In the genomic region with DNA sequence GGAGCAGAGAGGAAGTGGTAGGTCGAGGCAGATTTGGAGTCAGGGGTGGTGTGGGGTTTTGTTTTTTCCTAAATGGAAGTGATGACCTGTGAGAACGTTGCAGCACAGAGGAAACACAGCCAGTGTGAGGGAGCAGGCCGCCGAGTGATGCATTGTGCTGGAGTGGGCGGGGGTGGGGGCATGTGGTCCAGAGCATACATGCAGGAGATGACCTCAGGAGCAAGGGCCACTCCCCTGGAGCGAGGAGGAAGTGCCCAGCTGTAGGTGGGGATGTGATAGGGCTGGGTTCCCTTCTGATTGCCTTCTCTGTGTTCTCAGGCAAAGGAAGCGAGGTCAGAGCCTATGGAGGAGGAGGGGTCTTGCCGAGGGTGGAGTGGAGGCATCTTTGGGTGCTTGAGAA, we compare ENCODE assay signal across 12 cellular contexts.
DNase-seq lines count a peak whose midpoint lies in the region; ATAC-seq and TF ChIP-seq lines count a peak whose summit lies in the region.
"Had no signal": no experiment of that assay in that cellular context is flagged by ENCODE, and none has a peak within 500 bp of the region (broad histone marks: within the 10 kb centered on the region; RNA-seq: fewer than 3 reads in every experiment).

No MANE protein-coding gene starts in this region.

- H3K4me2 ChIP-seq in IMR-90 (ENCODE audit: low read depth, low read length), result no peak overlapping the region
- no peak overlapping the region for H3K4me2 ChIP-seq in neuronal stem cell (ENCODE audit: insufficient read depth, low read length, poor library complexity, severe bottlenecking)

- H2AK9ac ChIP-seq in IMR-90 (replicated peaks; ENCODE audit: low read depth, low read length, poor library complexity), result peak overlapping the region; percentile 11

- peak overlapping the region; percentile 10 for H2BK5ac ChIP-seq in IMR-90 (ENCODE audit: low read depth, low read length, poor library complexity, severe bottlenecking)
- no peak overlapping the region for H2BK5ac ChIP-seq in neuronal stem cell (ENCODE audit: low read length)

- no peaks in the 10 kb centered on the region for H3K27me3 ChIP-seq in CD8-positive, alpha-beta memory T cell (ENCODE audit: insufficient read depth, low read length, poor library complexity, severe bottlenecking)
- H3K27me3 ChIP-seq in IMR-90 (ENCODE audit: control insufficient read depth, insufficient read depth, low read length) (no peaks in the 10 kb centered on the region), neuronal stem cell (ENCODE audit: control insufficient read depth in 3 of 3, insufficient read depth in 3 of 3, low read depth in 1 of 3, low read length in 3 of 3) (no peaks in the 10 kb centered on the region), dorsolateral prefrontal cortex (no peaks in the 10 kb centered on the region)

- H3K36me3 ChIP-seq in CD8-positive, alpha-beta memory T cell (ENCODE audit: insufficient read depth, low read length), result peaks cover 31% of the 10 kb centered on the region
- H3K36me3 ChIP-seq in IMR-90 (ENCODE audit: control insufficient read depth, insufficient read depth, low read length), result peaks cover 32% of the 10 kb centered on the region
- peaks cover 32 to 96% of the 10 kb centered on the region in 2 donors for H3K36me3 ChIP-seq in neuronal stem cell (replicated peaks in 1 of 2; ENCODE audit: control insufficient read depth in 2 of 2, insufficient read depth in 2 of 2, low read length in 2 of 2)

- no peak overlapping the region for H2BK12ac ChIP-seq in neuronal stem cell (ENCODE audit: low read length)

- H2BK15ac ChIP-seq in IMR-90 (ENCODE audit: low read depth, low read length) (no peak overlapping the region), neuronal stem cell (ENCODE audit: low read length) (no peak overlapping the region)

- 83% methylated on average over 2 of the region's 8 CpGs; no CpG with 5 or more reads in 1 of the 2 experiments for WGBS in IMR-90 (ENCODE audit: extremely low coverage in 2 of 2, insufficient read length in 1 of 2), 2 experiments
- whole genome bisulfite sequencing in neuronal stem cell (ENCODE audit: extremely low coverage in 2 of 2, insufficient read length in 2 of 2, insufficient replicate concordance in 1 of 2), 2 donors, result no CpG with 5 or more reads among the region's 8 CpGs

- peak overlapping the region; percentile 84; the same call in 1 of the 2 replicates for H2AK5ac ChIP-seq in IMR-90 (ENCODE audit: low read depth, low read length)
- H2AK5ac ChIP-seq in neuronal stem cell (ENCODE audit: low read depth, low read length), result no peak overlapping the region

- CTCF ChIA-PET in CD8-positive, alpha-beta memory T cell (lab: Charles Lee), result no interaction called here
- CTCF ChIA-PET in IMR-90 (lab: Yijun Ruan, JAX), result no interaction called here

- H3K18ac ChIP-seq in IMR-90 (ENCODE audit: low read depth, low read length) (no peak overlapping the region), neuronal stem cell (ENCODE audit: low read length) (no peak overlapping the region)

- in situ Hi-C loops in IMR-90 (cut with MboI; ENCODE audit: low sequenced_read_pairs), result no loop called here

- H2AFZ ChIP-seq in IMR-90 (replicated peaks; ENCODE audit: low read length, poor library complexity) (peak overlapping the region; percentile 66), neuronal stem cell (ENCODE audit: low read length) (no peak overlapping the region)

- no peak overlapping the region for H3K56ac ChIP-seq in IMR-90 (ENCODE audit: extremely low read depth, insufficient read depth, low read length)

- H3K4me3 ChIP-seq in CD8-positive, alpha-beta memory T cell (ENCODE audit: low read length), result no peak overlapping the region
- no peak overlapping the region for H3K4me3 ChIP-seq in IMR-90 (ENCODE audit: insufficient read depth, low read depth, low read length)
- H3K4me3 ChIP-seq in neuronal stem cell (ENCODE audit: low read length in 2 of 2), result no peak overlapping the region
- H3K4me3 ChIP-seq in dorsolateral prefrontal cortex, result no peak overlapping the region

- H3K14ac ChIP-seq in IMR-90 (replicated peaks; ENCODE audit: low read depth, low read length), result no peak overlapping the region; the same call in 1 of the 2 replicates
- no peak overlapping the region for H3K14ac ChIP-seq in neuronal stem cell (ENCODE audit: low read length)

- H3K79me1 ChIP-seq in IMR-90 (ENCODE audit: low read depth in 1 of 2, low read length in 2 of 2) (peaks cover 61 to 75% of the 10 kb centered on the region in 2 experiments), neuronal stem cell (ENCODE audit: low read depth, low read length) (peaks cover 13% of the 10 kb centered on the region)

- dilution Hi-C loops in IMR-90 (cut with HindIII; ENCODE audit: low sequenced_read_pairs, unreplicated experiment), result no loop called here

- no peaks in the 10 kb centered on the region for H3K9me3 Mint-ChIP-seq in CD8-positive, alpha-beta memory T cell
- H3K9me3 Mint-ChIP-seq: nephron progenitor cell had no signal

- no peaks in the 10 kb centered on the region for H3K27me3 Mint-ChIP-seq in CD8-positive, alpha-beta memory T cell

- peak overlapping the region in 6 of 8 donors; percentile 7 to 74 (median 54) for H3K27ac Mint-ChIP-seq in CD8-positive, alpha-beta memory T cell

- peaks cover 49% of the 10 kb centered on the region for H4K20me1 ChIP-seq in IMR-90 (ENCODE audit: insufficient read depth, low read length)

- peak overlapping the region; percentile 29; the same call in 1 of the 2 replicates for H2BK120ac ChIP-seq in IMR-90 (ENCODE audit: low read depth, low read length)
- no peak overlapping the region for H2BK120ac ChIP-seq in neuronal stem cell (ENCODE audit: low read depth, low read length)

- H3K23ac ChIP-seq in IMR-90 (ENCODE audit: low read depth, low read length) (no peak overlapping the region), neuronal stem cell (ENCODE audit: low read depth, low read length, poor library complexity) (peak overlapping the region; percentile 75)

- BruUV-seq in IMR-90 (replicated peaks; lab: Mats Ljungman, UMichigan), result no TSS peak

- H3K4me3 Mint-ChIP-seq in CD8-positive, alpha-beta memory T cell, result no peak overlapping the region
- H3K4me3 Mint-ChIP-seq: nephron progenitor cell had no signal

- peaks cover 22% of the 10 kb centered on the region for H3K4me1 ChIP-seq in CD8-positive, alpha-beta memory T cell (ENCODE audit: insufficient read depth, low read length)
- H3K4me1 ChIP-seq in IMR-90 (ENCODE audit: control insufficient read depth, insufficient read depth, low read length), result peaks cover 9% of the 10 kb centered on the region
- H3K4me1 ChIP-seq in neuronal stem cell (ENCODE audit: control insufficient read depth in 2 of 2, insufficient read depth in 1 of 2, low read depth in 1 of 2, low read length in 2 of 2), result peaks cover 2 to 3% of the 10 kb centered on the region in 2 donors

- H3K27ac ChIP-seq in CD8-positive, alpha-beta memory T cell (ENCODE audit: low read depth, low read length), result no peak overlapping the region
- H3K27ac ChIP-seq in IMR-90 (ENCODE audit: insufficient read depth, low read length), result peak overlapping the region; percentile 15; the same call in 1 of the 2 replicates
- no peak overlapping the region for H3K27ac ChIP-seq in neuronal stem cell (replicated peaks; ENCODE audit: low read length)
- no peak overlapping the region for H3K27ac ChIP-seq in dorsolateral prefrontal cortex
- H3K27ac ChIP-seq: VCaP had no signal

- POLR2A ChIA-PET in CD8-positive, alpha-beta memory T cell (lab: Charles Lee), result no interaction called here
- POLR2A ChIA-PET in IMR-90 (lab: Charles Lee; ENCODE audit: unreplicated experiment), result no interaction called here

- H3K36me3 Mint-ChIP-seq in CD8-positive, alpha-beta memory T cell, result peaks cover 15 to 91% (median 32%) of the 10 kb centered on the region in 3 donors

- no peak overlapping the region for H2BK20ac ChIP-seq in IMR-90 (ENCODE audit: low read depth, low read length)

- no peak for DNase-seq in CD8-positive, alpha-beta memory T cell
- DNase-seq in IMR-90 (no peak), dermis blood vessel endothelial cell (peak; percentile 13), neuronal stem cell (ENCODE audit: low spot score) (no peak), dorsolateral prefrontal cortex (no peak)
- DNase-seq: nephron progenitor cell; OCI-M1; stimulated activated naive CD4-positive, alpha-beta T cell had no signal

- no peaks in the 10 kb centered on the region for H3K9me3 ChIP-seq in CD8-positive, alpha-beta memory T cell (ENCODE audit: low read length)
- H3K9me3 ChIP-seq in IMR-90 (ENCODE audit: control insufficient read depth, insufficient read depth, low read length) (no peaks in the 10 kb centered on the region), neuronal stem cell (replicated peaks in 1 of 2; ENCODE audit: control insufficient read depth in 2 of 2, insufficient read depth in 1 of 2, low read depth in 1 of 2, low read length in 2 of 2) (peaks cover 6% of the 10 kb centered on the region in 2 donors)

- no peak for TF ChIP-seq RAD21 in IMR-90 (IDR thresholded peaks at IDR 0.05; ENCODE audit: low read length)

- peaks cover 30% of the 10 kb centered on the region for H3K9me1 ChIP-seq in IMR-90 (ENCODE audit: insufficient read depth, low read length)

- intact Hi-C loops in IMR-90 (cut with micrococcal nuclease) (no loop called here), dorsolateral prefrontal cortex (cut with DNase I) (no loop called here)

- H4K8ac ChIP-seq in IMR-90 (ENCODE audit: low read depth in 2 of 2, low read length in 2 of 2) (peak overlapping the region in 1 of 2 experiments; percentile 17; a peak in 1 of 4 replicates), neuronal stem cell (ENCODE audit: low read depth, low read length) (no peak overlapping the region)

- H3K4ac ChIP-seq in IMR-90 (ENCODE audit: low read depth, low read length), result no peak overlapping the region
- no peak overlapping the region for H3K4ac ChIP-seq in neuronal stem cell (ENCODE audit: low read length)

- TF ChIP-seq POLR2A in IMR-90 (IDR thresholded peaks at IDR 0.05; ENCODE audit: low read depth, low read length), result no peak

- TF ChIP-seq CTCF in IMR-90 (conservative IDR thresholded peaks at IDR 0.05; ENCODE audit: low read depth, low read length) (no peak), dorsolateral prefrontal cortex (IDR thresholded peaks at IDR 0.05 in 54 of 56, conservative IDR thresholded peaks at IDR 0.05 in 2 of 56; ENCODE audit: low read depth in 1 of 56, partially characterized antibody in 56 of 56) (no peak)

- H4K91ac ChIP-seq in IMR-90 (ENCODE audit: insufficient read depth, low read depth, low read length) (no peak overlapping the region), neuronal stem cell (ENCODE audit: low read depth, low read length, poor library complexity) (no peak overlapping the region)

- ATAC-seq in IMR-90 (ENCODE audit: low read depth) (no peak), HG03039 (IDR thresholded peaks at IDR 0.05; ENCODE audit: unreplicated experiment) (no peak), GM21717 (IDR thresholded peaks at IDR 0.05; ENCODE audit: unreplicated experiment) (no peak), GM21786 (IDR thresholded peaks at IDR 0.05; ENCODE audit: unreplicated experiment) (no peak)

- H3K4me1 Mint-ChIP-seq in CD8-positive, alpha-beta memory T cell, result peaks cover 61 to 88% (median 86%) of the 10 kb centered on the region in 3 donors

- no peak overlapping the region for H4K5ac ChIP-seq in IMR-90 (ENCODE audit: low read depth, low read length)

- no peak overlapping the region for H3K9ac ChIP-seq in IMR-90 (ENCODE audit: low read depth, low read length)
- H3K9ac ChIP-seq in neuronal stem cell (ENCODE audit: low read depth, low read length, poor library complexity), result no peak overlapping the region
